9 cellular contexts compared by ENCODE assay signal in the genomic region with DNA sequence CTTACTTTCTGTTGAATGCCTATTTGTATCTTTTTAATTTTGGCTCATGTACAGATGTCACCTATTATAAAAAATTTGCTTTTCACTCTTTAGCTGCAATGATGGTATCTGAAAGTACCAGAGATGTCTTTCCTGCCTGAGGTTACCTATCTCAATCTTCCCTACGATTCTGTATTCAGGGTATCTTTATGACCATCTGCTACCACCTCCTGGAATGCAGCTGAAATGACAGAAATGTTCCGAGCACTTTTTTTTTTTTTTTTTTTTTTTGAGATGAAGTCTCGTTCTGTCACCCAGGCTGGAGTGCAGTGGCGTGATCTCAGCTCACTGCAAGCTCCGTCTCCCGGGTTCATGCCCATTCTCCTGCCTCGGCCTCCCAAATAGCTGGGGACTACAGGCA.
A peak's percentile ranks its signal among the peaks of the same experiment; 100 is the strongest.
DNase-seq lines count a peak whose midpoint lies in the region; ATAC-seq and TF ChIP-seq lines count a peak whose summit lies in the region.
"Had no signal": no experiment of that assay in that cellular context is flagged by ENCODE, and none has a peak within 500 bp of the region (broad histone marks: within the 10 kb centered on the region; RNA-seq: fewer than 3 reads in every experiment).

No MANE protein-coding gene starts in this region.

- H3K4me3 ChIP-seq in AG04450 (ENCODE audit: low read depth, low read length) (no peak overlapping the region), PC-3 (ENCODE audit: low read length) (peak overlapping the region; percentile 35; the same call in 1 of the 2 replicates), fibroblast of lung (replicated peaks in 1 of 4; ENCODE audit: control extremely low read depth in 1 of 4, insufficient read depth in 1 of 4, low read depth in 3 of 4, low read length in 4 of 4) (no peak overlapping the region)

- H3F3A ChIP-seq in PC-3 (ENCODE audit: low read length, unreplicated experiment) = no peaks in the 10 kb centered on the region

- H3K4me2 ChIP-seq in PC-3 (ENCODE audit: low read length) = peak overlapping the region; percentile 71
- H3K4me2 ChIP-seq in fibroblast of lung (ENCODE audit: extremely low read depth, insufficient read depth, low read length) = no peak overlapping the region

- no peaks in the 10 kb centered on the region for H3K9me3 ChIP-seq in AG04450 (ENCODE audit: control insufficient read depth, insufficient read depth, low read length)
- no peaks in the 10 kb centered on the region for H3K9me3 ChIP-seq in PC-3 (ENCODE audit: low read length)
- H3K9me3 ChIP-seq in fibroblast of lung (ENCODE audit: control insufficient read depth, insufficient read depth, low read depth, low read length) = no peaks in the 10 kb centered on the region

- DNase-seq in AG04450 (ENCODE audit: low read depth, low spot score) (no peak), HT1080 (ENCODE audit: low read depth) (peak; percentile 66), PC-3 (peak; percentile 61), fibroblast of lung (ENCODE audit: low read depth in 2 of 2) (peak; percentile 7 to 8), T-cell (no peak), GF-D8 (lab: John Stamatoyannopoulos, UW) (no peak)
- DNase-seq: CD8-positive, alpha-beta T cell had no signal

- ATAC-seq in PC-3 (peak; percentile 59), HG03196 (IDR thresholded peaks at IDR 0.05; ENCODE audit: unreplicated experiment) (no peak), HG03354 (IDR thresholded peaks at IDR 0.05; ENCODE audit: poor library complexity, severe bottlenecking, unreplicated experiment) (no peak), T-cell (replicated peaks in 1 of 4) (no peak)
- ATAC-seq: CD8-positive, alpha-beta T cell had no signal

- H3K4me1 Mint-ChIP-seq in T-cell = peaks cover 0 to 5% (median 0%) of the 10 kb centered on the region in 3 donors

- H3K79me2 ChIP-seq in PC-3 (ENCODE audit: low read length) = no peaks in the 10 kb centered on the region
- H3K79me2 ChIP-seq in fibroblast of lung (ENCODE audit: control insufficient read depth, insufficient read depth, low read length) = no peaks in the 10 kb centered on the region

- H3K9me3 Mint-ChIP-seq in T-cell = no peaks in the 10 kb centered on the region
- H3K9me3 Mint-ChIP-seq: CD8-positive, alpha-beta T cell had no signal

- H4K20me1 ChIP-seq in PC-3 (ENCODE audit: low read length) (no peaks in the 10 kb centered on the region), fibroblast of lung (ENCODE audit: control insufficient read depth, extremely low read depth, insufficient read depth, low read length) (no peaks in the 10 kb centered on the region)

- H3K27me3 Mint-ChIP-seq in T-cell = peaks cover 0 to 15% of the 10 kb centered on the region in 2 donors

- no peak overlapping the region for H3K4me3 Mint-ChIP-seq in T-cell
- H3K4me3 Mint-ChIP-seq: CD8-positive, alpha-beta T cell had no signal

- H3K27me3 ChIP-seq in AG04450 (ENCODE audit: control insufficient read depth, insufficient read depth, low read length) (no peaks in the 10 kb centered on the region), PC-3 (ENCODE audit: low read length) (no peaks in the 10 kb centered on the region), fibroblast of lung (ENCODE audit: control insufficient read depth, insufficient read depth, low read length) (no peaks in the 10 kb centered on the region)

- H3K36me3 ChIP-seq in PC-3 (ENCODE audit: low read depth, low read length) = no peaks in the 10 kb centered on the region
- H3K36me3 ChIP-seq in fibroblast of lung (ENCODE audit: control insufficient read depth, insufficient read depth, low read length) = no peaks in the 10 kb centered on the region

- no peak overlapping the region for H3K27ac Mint-ChIP-seq in T-cell
- H3K27ac Mint-ChIP-seq: CD8-positive, alpha-beta T cell had no signal

- no TSS peak for BruUV-seq in PC-3 (replicated peaks; lab: Mats Ljungman, UMichigan)

- CTCF ChIA-PET in AG04450 (lab: Charles Lee) = interaction anchor here (0.7 to 1.3 kb wide), 3 partner anchors 10 to 200 kb away, joined by 3 to 4 read pairs (median 3); no protein-coding TSS in a partner anchor
- CTCF ChIA-PET in PC-3 (lab: Charles Lee) = interaction anchor here (0.6 to 1.4 kb wide), 6 partner anchors 36 to 339 kb away, joined by 3 to 7 read pairs (median 5); no protein-coding TSS in a partner anchor
- CTCF ChIA-PET in T-cell (lab: Charles Lee) = interaction anchor here in 1 of 2 donors (0.6 kb wide), 1 partner anchor 713 kb away, joined by 6 read pairs; no protein-coding TSS in a partner anchor

- H3K9ac ChIP-seq in PC-3 (ENCODE audit: low read length) (no peak overlapping the region), fibroblast of lung (ENCODE audit: insufficient read depth, low read length) (no peak overlapping the region)

- H3K36me3 Mint-ChIP-seq in T-cell = no peaks in the 10 kb centered on the region
- H3K36me3 Mint-ChIP-seq: CD8-positive, alpha-beta T cell had no signal

- H3K4me1 ChIP-seq in PC-3 (ENCODE audit: insufficient read depth, low read length) (peaks cover 12% of the 10 kb centered on the region), fibroblast of lung (ENCODE audit: control insufficient read depth, extremely low read depth, insufficient read depth, low read length) (peaks cover 6% of the 10 kb centered on the region)

- no peak overlapping the region for H3K27ac ChIP-seq in AG04450 (ENCODE audit: low read depth, low read length)
- H3K27ac ChIP-seq in PC-3 (ENCODE audit: low read length) = no peak overlapping the region
- no peak overlapping the region for H3K27ac ChIP-seq in fibroblast of lung (ENCODE audit: insufficient read depth, low read length)

- intact Hi-C loops in PC-3 (cut with micrococcal nuclease) = loop anchor here (1.0 kb wide), 2 partner anchors 37 to 200 kb away; no protein-coding TSS in a partner anchor

- TF ChIP-seq CTCF in AG04450 (IDR thresholded peaks at IDR 0.05; ENCODE audit: low read depth, low read length) = 0 out of 2 replicates have a peak, but pooled peaks have one; percentile 3
- TF ChIP-seq CTCF in PC-3 (conservative IDR thresholded peaks at IDR 0.05; ENCODE audit: low read depth, low read length) = no peak; the same call in 1 of the 2 replicates
- TF ChIP-seq CTCF in fibroblast of lung (conservative IDR thresholded peaks at IDR 0.05 in 1 of 2, IDR thresholded peaks at IDR 0.05 in 1 of 2; ENCODE audit: low read depth in 1 of 2, low read length in 2 of 2) = peak in 1 of 2 donors; percentile 2

- H2AFZ ChIP-seq in PC-3 (ENCODE audit: low read length) (peak overlapping the region; percentile 61; the same call in 1 of the 2 replicates), fibroblast of lung (ENCODE audit: low read length) (no peak overlapping the region)

- no peaks in the 10 kb centered on the region for H3K9me2 ChIP-seq in PC-3 (replicated peaks; ENCODE audit: low read length)

- POLR2A ChIA-PET in AG04450 (lab: Yijun Ruan, JAX) = no interaction called here
- POLR2A ChIA-PET in PC-3 (lab: Charles Lee; ENCODE audit: unreplicated experiment) = interaction anchor here (0.6 kb wide), 1 partner anchor 19 kb away, joined by 4 read pairs; no protein-coding TSS in a partner anchor
- POLR2A ChIA-PET in T-cell (lab: Charles Lee) = no interaction called here

Comparison
In these comparisons a context has a peak if more than half of its experiments do, and no peak if none do; other contexts are left out.
1. DNase-seq: peak in HT1080 (single experiment), PC-3 (single experiment) and fibroblast of lung (2 of 2); none in AG04450 (single experiment), T-cell (0 of 34) and GF-D8 (single experiment).